In the genomic region with DNA sequence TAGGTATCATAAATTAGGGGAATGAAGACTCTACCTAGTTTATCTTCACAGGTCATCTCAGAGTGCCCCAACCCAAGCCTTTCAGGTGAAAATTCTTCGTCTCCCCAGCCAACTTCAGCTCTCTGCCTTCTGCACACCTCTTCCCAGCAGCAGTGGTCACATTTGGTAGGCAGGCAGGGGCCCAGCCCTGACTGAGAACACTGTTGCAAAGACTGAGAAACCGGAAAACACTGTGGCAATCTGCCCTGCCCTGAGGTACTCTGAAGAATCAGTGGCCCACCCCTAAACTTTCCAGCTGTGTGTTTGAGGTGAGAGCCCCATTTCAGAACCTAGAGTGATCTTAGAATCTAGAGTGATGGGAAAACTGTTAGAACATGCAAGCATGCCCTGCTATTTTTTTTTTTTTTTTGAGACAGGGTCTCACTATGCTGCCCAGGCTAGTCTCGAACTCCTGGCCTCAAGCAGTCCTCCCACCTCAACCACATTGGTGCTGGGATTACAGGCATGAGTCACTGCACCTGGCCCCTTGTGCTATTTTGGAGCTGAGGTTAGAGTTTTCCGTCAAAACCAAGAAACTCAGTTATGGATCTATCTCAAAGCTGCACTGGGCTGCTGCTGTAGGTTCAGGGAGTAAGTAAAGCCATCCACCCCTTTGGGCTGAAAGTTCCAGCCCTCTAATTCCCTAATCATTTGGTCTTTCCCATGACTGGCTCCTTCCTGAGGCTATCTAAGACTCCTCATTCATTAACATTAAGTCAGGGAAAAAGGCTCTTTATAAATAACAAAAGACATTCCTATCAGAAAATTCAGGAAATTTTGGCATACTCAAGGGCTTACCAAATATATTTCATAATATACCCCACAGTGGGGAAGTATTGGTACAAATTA, we compare ENCODE assay signal across 12 cellular contexts. TPM values are rescaled to one million over a fixed set of nuclear protein-coding genes. Genes with fewer than 3 reads are reported as not detected.
DNase-seq lines count a peak whose midpoint lies in the region; ATAC-seq and TF ChIP-seq lines count a peak whose summit lies in the region.
"Had no signal": no experiment of that assay in that cellular context is flagged by ENCODE, and none has a peak within 500 bp of the region (broad histone marks: within the 10 kb centered on the region; RNA-seq: fewer than 3 reads in every experiment).

No MANE protein-coding gene starts in this region.

- H3K27ac ChIP-seq in BLaER1 treated with 17β-estradiol and CSF1 and Interleukin-3, amounts not matched to agents 10 nM and 100 nM, result peak overlapping the region in 5 of 11 experiments; percentile 95 to 98 (median 96); a peak in 6 of 22 replicates
- H3K27ac ChIP-seq in ascending aorta (peak overlapping the region; percentile 94 to 98), neural progenitor cell (no peak overlapping the region)

- H3K27ac Mint-ChIP-seq in IgD-negative memory B cell (peak overlapping the region; percentile 57 to 73 (median 67)), neural progenitor cell (no peak overlapping the region)

- peak overlapping the region; percentile 69 to 98 (median 92) for H3K4me2 ChIP-seq in BLaER1 treated with 17β-estradiol and CSF1 and Interleukin-3, amounts not matched to agents 10 nM and 100 nM
- no peak overlapping the region for H3K4me2 ChIP-seq in neural progenitor cell

- no peak overlapping the region for H2AFZ ChIP-seq in neural progenitor cell (replicated peaks)

- peaks cover 6 to 19% (median 9%) of the 10 kb centered on the region in 3 donors for H3K4me1 Mint-ChIP-seq in IgD-negative memory B cell
- H3K4me1 Mint-ChIP-seq in neural progenitor cell, result peaks cover 25% of the 10 kb centered on the region

- H3K9me3 ChIP-seq in BLaER1 treated with 17β-estradiol and CSF1 and Interleukin-3, amounts not matched to agents 10 nM and 100 nM (replicated peaks in 1 of 11), result no peaks in the 10 kb centered on the region
- H3K9me3 ChIP-seq in ascending aorta, result no peaks in the 10 kb centered on the region
- H3K9me3 ChIP-seq in neural progenitor cell (ENCODE audit: low read depth), result no peaks in the 10 kb centered on the region
- H3K9me3 ChIP-seq: suprapubic skin had no signal

- no peak overlapping the region for H3K4me3 ChIP-seq in BLaER1 treated with 17β-estradiol and CSF1 and Interleukin-3, amounts not matched to agents 10 nM and 100 nM
- no peak overlapping the region for H3K4me3 ChIP-seq in ascending aorta
- H3K4me3 ChIP-seq in neural progenitor cell, result no peak overlapping the region

- H3K9me3 Mint-ChIP-seq in IgD-negative memory B cell, result no peaks in the 10 kb centered on the region
- no peaks in the 10 kb centered on the region for H3K9me3 Mint-ChIP-seq in neural progenitor cell

- H3K36me3 ChIP-seq in BLaER1 treated with 17β-estradiol and CSF1 and Interleukin-3, amounts not matched to agents 10 nM and 100 nM, result peaks cover 14 to 25% (median 22%) of the 10 kb centered on the region in 11 experiments
- peaks cover 13 to 15% of the 10 kb centered on the region in 2 donors for H3K36me3 ChIP-seq in ascending aorta
- peaks cover 9% of the 10 kb centered on the region for H3K36me3 ChIP-seq in neural progenitor cell

- no peak for DNase-seq in ascending aorta (ENCODE audit: low spot score in 2 of 2)
- DNase-seq in neural progenitor cell (ENCODE audit: low spot score), result no peak
- DNase-seq in HPDE6-E6E7 (ENCODE audit: extremely low spot score), result no peak
- no peak for DNase-seq in epidermal melanocyte (ENCODE audit: insufficient read length, low spot score)
- no peak for DNase-seq in NCI-H1417 (lab: John Stamatoyannopoulos, UW)
- DNase-seq: foreskin fibroblast, mesendoderm, NCI-H1092 treated with DMSO at 0.1 percent for 48 hours had no signal

- H3K4me3 Mint-ChIP-seq in IgD-negative memory B cell, result peak overlapping the region in 3 of 4 donors; percentile 18 to 98 (median 76)
- H3K4me3 Mint-ChIP-seq in neural progenitor cell, result peak overlapping the region; percentile 62

- H3K4me1 ChIP-seq in BLaER1 treated with 17β-estradiol and CSF1 and Interleukin-3, amounts not matched to agents 10 nM and 100 nM, result peaks cover 31 to 40% (median 34%) of the 10 kb centered on the region in 10 experiments
- peaks cover 5 to 14% of the 10 kb centered on the region in 2 donors for H3K4me1 ChIP-seq in ascending aorta
- H3K4me1 ChIP-seq in neural progenitor cell, result peaks cover 7% of the 10 kb centered on the region

- peaks cover 23% of the 10 kb centered on the region for H3F3A ChIP-seq in neural progenitor cell (ENCODE audit: low read depth)

- TF ChIP-seq CTCF in ascending aorta (IDR thresholded peaks at IDR 0.05) (no peak), neural progenitor cell (IDR thresholded peaks at IDR 0.05) (no peak)

- H4K20me1 ChIP-seq in BLaER1 treated with 17β-estradiol and CSF1 and Interleukin-3, amounts not matched to agents 10 nM and 100 nM, result peaks cover 24 to 32% (median 31%) of the 10 kb centered on the region in 11 experiments
- peaks cover 27% of the 10 kb centered on the region for H4K20me1 ChIP-seq in neural progenitor cell (ENCODE audit: low read depth)

- no peaks in the 10 kb centered on the region for H3K36me3 Mint-ChIP-seq in IgD-negative memory B cell
- H3K36me3 Mint-ChIP-seq in neural progenitor cell, result peaks cover 3% of the 10 kb centered on the region

- H3K79me2 ChIP-seq in neural progenitor cell (ENCODE audit: low read depth), result peaks cover 39% of the 10 kb centered on the region

- H3K9ac ChIP-seq in BLaER1 treated with 17β-estradiol and CSF1 and Interleukin-3, amounts not matched to agents 10 nM and 100 nM, result peak overlapping the region in 2 of 11 experiments; percentile 20 to 99; a peak in 2 of 22 replicates
- no peak overlapping the region for H3K9ac ChIP-seq in neural progenitor cell

- no peaks in the 10 kb centered on the region for H3K27me3 ChIP-seq in BLaER1 treated with 17β-estradiol and CSF1 and Interleukin-3, amounts not matched to agents 10 nM and 100 nM
- H3K27me3 ChIP-seq in ascending aorta (no peaks in the 10 kb centered on the region), neural progenitor cell (peaks cover 16% of the 10 kb centered on the region)
- H3K27me3 ChIP-seq: suprapubic skin had no signal

- intact Hi-C loops in ascending aorta (cut with DNase I), result loop anchor here (5.0 to 10.0 kb wide), 2 partner anchors 305 to 1038 kb away; partner anchors contain the start of genes NCR3LG1 and TMEM86A

- H3K27me3 Mint-ChIP-seq in IgD-negative memory B cell (no peaks in the 10 kb centered on the region), neural progenitor cell (ENCODE audit: insufficient read depth, low read depth) (peaks cover 6% of the 10 kb centered on the region)

- no peak for ATAC-seq in HG02973 (IDR thresholded peaks at IDR 0.05; ENCODE audit: unreplicated experiment)

RNA-seq across cellular contexts. Expression of gene LDHA, which starts 1.7 kb away (rescaled TPM):
- 263 TPM for polyA plus RNA-seq in IgD-negative memory B cell
- total RNA-seq in ascending aorta (422 TPM), neural progenitor cell (ENCODE audit: low replicate concordance) (781 and 977 TPM in 2 replicates)

RNA-seq across cellular contexts. Expression of gene LDHC, which starts 19.4 kb away (rescaled TPM):
- polyA plus RNA-seq in IgD-negative memory B cell, result not detected
- total RNA-seq in ascending aorta (not detected), neural progenitor cell (ENCODE audit: low replicate concordance) (1.7 and 2.2 TPM in 2 replicates)
- total RNA-seq: suprapubic skin had no signal
